Comparison of ENCODE assay signal across 8 cellular contexts in the genomic region with DNA sequence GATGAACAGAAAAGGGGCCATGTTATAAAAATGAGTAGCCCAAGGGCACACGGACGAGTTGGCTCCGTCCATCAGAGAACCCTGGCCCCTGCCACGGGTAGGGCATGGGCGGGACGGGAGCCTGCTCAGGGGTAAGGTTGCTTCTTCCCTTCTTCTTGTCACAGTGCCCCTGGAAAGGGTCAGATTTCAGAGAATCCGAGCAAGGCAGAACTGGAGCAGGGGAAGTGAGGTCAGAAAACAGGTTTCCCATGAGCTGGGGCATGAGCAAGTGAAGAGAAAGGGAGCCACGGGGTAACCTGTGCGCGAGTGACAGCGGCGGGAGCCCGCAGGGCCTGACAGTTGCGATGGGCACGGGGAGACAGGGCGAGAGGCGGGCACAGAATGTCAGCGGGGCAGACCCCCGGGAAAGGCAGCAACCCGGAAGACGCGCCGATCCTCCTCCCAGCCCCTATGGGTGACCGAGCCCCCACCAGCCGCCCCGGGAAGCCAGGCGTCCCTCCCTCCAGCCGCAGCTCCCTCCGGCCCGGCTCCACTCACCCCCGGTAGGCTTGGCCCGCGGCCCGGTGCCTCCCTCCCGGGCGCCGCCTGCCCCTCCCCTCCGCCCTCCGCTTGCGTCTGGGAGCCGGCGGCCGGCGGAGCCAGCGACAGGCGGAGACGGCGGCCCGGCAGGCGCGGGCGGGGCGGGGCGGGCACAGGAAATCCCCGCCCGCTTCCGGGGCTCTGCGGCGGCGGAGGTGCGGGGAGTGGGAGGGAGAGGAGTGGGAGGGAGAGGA. TPM values are rescaled to one million over a fixed set of nuclear protein-coding genes. Genes with fewer than 3 reads are reported as not detected.
A peak's percentile ranks its signal among the peaks of the same experiment; 100 is the strongest.
DNase-seq lines count a peak whose midpoint lies in the region; ATAC-seq and TF ChIP-seq lines count a peak whose summit lies in the region.

A gene (minus strand): TSS at position 671 of the 773 bp plus-strand sequence. CDS start 2,829 bp downstream, outside the sequence.

- TF ChIP-seq POLR2A in esophagus muscularis mucosa (IDR thresholded peaks at IDR 0.05; ENCODE audit: low read depth), result no peak

- H3K27ac ChIP-seq in CD4-positive, alpha-beta T cell (ENCODE audit: low read depth, low read length), result peak within 1 kb of the TSS; percentile 70
- peak within 1 kb of the TSS; percentile 7 for H3K27ac ChIP-seq in OCI-LY3 (ENCODE audit: low read length)
- H3K27ac ChIP-seq in esophagus muscularis mucosa (replicated peaks in 1 of 4), result peak within 1 kb of the TSS; percentile 94 to 96 (median 94)
- peak within 1 kb of the TSS; percentile 89 for H3K27ac ChIP-seq in muscle layer of duodenum (ENCODE audit: low read length)

- H3K4me3 Mint-ChIP-seq in CD4-positive, alpha-beta T cell, result peak within 1 kb of the TSS; percentile 97
- peak within 1 kb of the TSS; percentile 95 for H3K4me3 Mint-ChIP-seq in activated T-cell treated with anti-CD3 and anti-CD28 coated beads, Interleukin-2, amount 50 U/mL, for 24 hours

- H3K27me3 ChIP-seq in CD4-positive, alpha-beta T cell (ENCODE audit: control insufficient read depth, insufficient read depth, low read length), result no peaks in the 10 kb centered on the region
- H3K27me3 ChIP-seq in OCI-LY3 (ENCODE audit: low read depth, low read length), result no peaks in the 10 kb centered on the region
- H3K27me3 ChIP-seq in esophagus muscularis mucosa, result no peaks in the 10 kb centered on the region
- no peaks in the 10 kb centered on the region for H3K27me3 ChIP-seq in muscle layer of duodenum (ENCODE audit: low read depth, low read length)

- H3K4me1 ChIP-seq in OCI-LY3 (ENCODE audit: low read length) (peaks cover 12% of the 10 kb centered on the region), esophagus muscularis mucosa (peaks cover 15 to 36% (median 29%) of the 10 kb centered on the region in 4 donors), muscle layer of duodenum (ENCODE audit: control insufficient read depth in 1 of 2, insufficient read depth in 2 of 2, low read length in 2 of 2) (peaks cover 11 to 14% of the 10 kb centered on the region in 2 donors)

- H3K27me3 Mint-ChIP-seq in CD4-positive, alpha-beta T cell, result no peaks in the 10 kb centered on the region
- H3K27me3 Mint-ChIP-seq in activated T-cell treated with anti-CD3 and anti-CD28 coated beads, Interleukin-2, amount 50 U/mL, for 24 hours, result no peaks in the 10 kb centered on the region

- H3K9me3 Mint-ChIP-seq in CD4-positive, alpha-beta T cell, result no peaks in the 10 kb centered on the region
- no peaks in the 10 kb centered on the region for H3K9me3 Mint-ChIP-seq in activated T-cell treated with anti-CD3 and anti-CD28 coated beads, Interleukin-2, amount 50 U/mL, for 24 hours

- peaks cover 46% of the 10 kb centered on the region for H3K36me3 Mint-ChIP-seq in CD4-positive, alpha-beta T cell (ENCODE audit: low read depth)
- peaks cover 38% of the 10 kb centered on the region for H3K36me3 Mint-ChIP-seq in activated T-cell treated with anti-CD3 and anti-CD28 coated beads, Interleukin-2, amount 50 U/mL, for 24 hours (ENCODE audit: low read depth)

- CTCF ChIA-PET in CD4-positive, alpha-beta T cell (lab: Charles Lee), result interaction anchor here (1.5 kb wide), 1 partner anchor 10 kb away, joined by 3 read pairs; no protein-coding TSS in a partner anchor

- peak within 1 kb of the TSS; percentile 96 for H3K4me3 ChIP-seq in OCI-LY3 (ENCODE audit: low read length)
- H3K4me3 ChIP-seq in esophagus muscularis mucosa, result peak within 1 kb of the TSS; percentile 74 to 81 (median 74)
- peak within 1 kb of the TSS; percentile 65 to 89 for H3K4me3 ChIP-seq in muscle layer of duodenum (ENCODE audit: low read depth in 1 of 2, low read length in 2 of 2)

- TF ChIP-seq EP300 in esophagus muscularis mucosa (IDR thresholded peaks at IDR 0.05), result no peak

- H3K4me2 ChIP-seq in OCI-LY3 (ENCODE audit: low read length), result peak within 1 kb of the TSS; percentile 99

- H2AFZ ChIP-seq in OCI-LY3 (ENCODE audit: low read depth, low read length), result peak within 1 kb of the TSS; percentile 95

- no peaks in the 10 kb centered on the region for H3K9me3 ChIP-seq in CD4-positive, alpha-beta T cell (ENCODE audit: control insufficient read depth, low read length)
- no peaks in the 10 kb centered on the region for H3K9me3 ChIP-seq in OCI-LY3 (ENCODE audit: insufficient read depth, low read length)
- H3K9me3 ChIP-seq in esophagus muscularis mucosa, result no peaks in the 10 kb centered on the region
- H3K9me3 ChIP-seq in muscle layer of duodenum (ENCODE audit: control insufficient read depth in 1 of 2, low read length in 2 of 2), result no peaks in the 10 kb centered on the region

- 3% methylated on average over 7 of the region's 61 CpGs for WGBS in esophagus muscularis mucosa

- H3K36me3 ChIP-seq in OCI-LY3 (replicated peaks; ENCODE audit: low read depth, low read length) (peaks cover 11% of the 10 kb centered on the region), esophagus muscularis mucosa (peaks cover 22 to 27% (median 26%) of the 10 kb centered on the region in 4 donors), muscle layer of duodenum (ENCODE audit: control insufficient read depth in 1 of 2, insufficient read depth in 2 of 2, low read length in 2 of 2) (peaks cover 15 to 25% of the 10 kb centered on the region in 2 donors)

- H4K20me1 ChIP-seq in OCI-LY3 (ENCODE audit: insufficient read depth, low read length), result no peaks in the 10 kb centered on the region

- POLR2A ChIA-PET in CD4-positive, alpha-beta T cell (lab: Charles Lee), result interaction anchor here (0.9 to 2.0 kb wide), 4 partner anchors 9 to 167 kb away, joined by 3 to 37 read pairs (median 5); a partner anchor contains a TSS

- H3K27ac Mint-ChIP-seq in CD4-positive, alpha-beta T cell, result peak within 1 kb of the TSS; percentile 98
- H3K27ac Mint-ChIP-seq in activated T-cell treated with anti-CD3 and anti-CD28 coated beads, Interleukin-2, amount 50 U/mL, for 24 hours, result peak within 1 kb of the TSS; percentile 94

- H3K4me1 Mint-ChIP-seq in CD4-positive, alpha-beta T cell (ENCODE audit: low read depth), result peaks cover 47% of the 10 kb centered on the region
- H3K4me1 Mint-ChIP-seq in activated T-cell treated with anti-CD3 and anti-CD28 coated beads, Interleukin-2, amount 50 U/mL, for 24 hours (ENCODE audit: low read depth), result peaks cover 39% of the 10 kb centered on the region

- intact Hi-C loops in CD4-positive, alpha-beta T cell (cut with DNase I, micrococcal nuclease), result loop anchor here (5.0 to 10.0 kb wide), 6 partner anchors 153 to 1976 kb away; a partner anchor contains a TSS
- intact Hi-C loops in esophagus muscularis mucosa (cut with DNase I), result no loop called here

- TF ChIP-seq CTCF in CD4-positive, alpha-beta T cell (IDR thresholded peaks at IDR 0.05), result no peak
- TF ChIP-seq CTCF in OCI-LY3 (IDR thresholded peaks at IDR 0.05; ENCODE audit: low read depth, low read length) (no peak), esophagus muscularis mucosa (IDR thresholded peaks at IDR 0.05) (no peak)

- peak; percentile 68 to 89 (median 79) for DNase-seq in CD4-positive, alpha-beta T cell
- peak; percentile 83 for DNase-seq in activated T-cell treated with anti-CD3 and anti-CD28 coated beads, Interleukin-2, amount 50 U/mL, for 24 hours
- no peak for DNase-seq in esophagus muscularis mucosa (ENCODE audit: extremely low spot score)
- DNase-seq in stimulated activated CD8-positive, alpha-beta memory T cell treated with anti-CD3 and anti-CD28 coated beads, Interleukin-7, amount 100 ng/mL, for 4 hours (ENCODE audit: low read depth in 2 of 2), result peak; percentile 65 to 82

- H3K79me2 ChIP-seq in OCI-LY3 (ENCODE audit: low read length), result no peaks in the 10 kb centered on the region

- ATAC-seq in CD4-positive, alpha-beta T cell (ENCODE audit: poor library complexity), result peak; percentile 88
- peak; percentile 78 for ATAC-seq in GM19395 (IDR thresholded peaks at IDR 0.05; ENCODE audit: unreplicated experiment)
- peak; percentile 92 for ATAC-seq in HG03521 (IDR thresholded peaks at IDR 0.05; ENCODE audit: unreplicated experiment)

- H3K9ac ChIP-seq in OCI-LY3 (ENCODE audit: low read length), result peak within 1 kb of the TSS; percentile 91

RNA-seq across cellular contexts. Expression of the gene that starts here (rescaled TPM):
- 10 to 100 TPM; 16.6 to 19.8 TPM for total RNA-seq in CD4-positive, alpha-beta T cell
- 10 to 100 TPM; 23.0 to 33.2 (median 29.6) TPM for total RNA-seq in esophagus muscularis mucosa

Comparison
In these comparisons a context has a peak if more than half of its experiments do, and no peak if none do; other contexts are left out.
1. H3K27ac ChIP-seq: peak in every context shown above with its lines; median percentile 94 in esophagus muscularis mucosa; 89 in muscle layer of duodenum; 70 in CD4-positive, alpha-beta T cell; 7 in OCI-LY3.